In the genomic region with DNA sequence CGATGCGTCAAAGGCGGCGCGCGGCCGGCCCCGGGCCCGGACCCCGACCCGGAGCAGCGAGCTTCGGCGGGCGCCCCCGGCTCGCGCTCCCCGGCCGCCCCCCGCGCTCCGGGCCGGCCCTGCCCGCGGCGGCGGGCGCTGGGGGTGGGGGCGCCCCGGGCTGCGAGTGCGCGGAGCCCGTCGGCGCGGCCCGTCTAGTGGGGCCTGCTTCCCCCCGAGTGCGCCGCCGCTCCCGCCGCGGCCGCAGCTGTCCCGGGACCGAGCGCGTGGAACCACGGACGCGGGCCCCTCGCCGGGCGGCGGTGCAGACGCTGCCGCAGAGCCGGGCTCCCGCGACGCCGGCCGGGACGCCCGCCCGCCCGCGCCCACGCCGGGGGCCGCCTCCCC, we compare ENCODE assay signal across 8 cellular contexts. TPM values are rescaled to one million over a fixed set of nuclear protein-coding genes. Genes with fewer than 3 reads are reported as not detected.
DNase-seq lines count a peak whose midpoint lies in the region; ATAC-seq lines count a peak whose summit lies in the region.

No MANE protein-coding gene starts in this region.

- peak overlapping the region; percentile 47 to 81 (median 72); a peak in 21 of 22 replicates for H3K27ac ChIP-seq in BLaER1 treated with 17β-estradiol and CSF1 and Interleukin-3, amounts not matched to agents 10 nM and 100 nM
- H3K27ac ChIP-seq in mesendoderm (ENCODE audit: low read depth, low read length), result no peak overlapping the region

- peak overlapping the region; percentile 76 to 96 (median 86) for H3K4me3 ChIP-seq in BLaER1 treated with 17β-estradiol and CSF1 and Interleukin-3, amounts not matched to agents 10 nM and 100 nM
- H3K4me3 ChIP-seq in adipocyte (ENCODE audit: low read length) (peak overlapping the region; percentile 79), mesendoderm (ENCODE audit: low read length) (no peak overlapping the region)

- H4K8ac ChIP-seq in mesendoderm (ENCODE audit: low read depth, low read length), result no peak overlapping the region

- no peak overlapping the region for H3K4ac ChIP-seq in mesendoderm (ENCODE audit: low read depth, low read length)

- H3K9ac ChIP-seq in BLaER1 treated with 17β-estradiol and CSF1 and Interleukin-3, amounts not matched to agents 10 nM and 100 nM, result peak overlapping the region; percentile 73 to 89 (median 82)
- H3K9ac ChIP-seq in adipocyte (ENCODE audit: low read length) (peak overlapping the region; percentile 64), mesendoderm (ENCODE audit: low read length) (peak overlapping the region; percentile 66)

- H2BK5ac ChIP-seq in mesendoderm (ENCODE audit: low read length), result no peak overlapping the region

- no peaks in the 10 kb centered on the region for H3K79me1 ChIP-seq in mesendoderm (ENCODE audit: low read length)

- H2AK5ac ChIP-seq in mesendoderm (ENCODE audit: low read length), result no peak overlapping the region

- H2BK15ac ChIP-seq in mesendoderm (replicated peaks; ENCODE audit: low read depth), result no peak overlapping the region

- WGBS in mesendoderm (ENCODE audit: extremely low coverage, insufficient coverage, low lambda C conversion rate), result no CpG with 5 or more reads among the region's 74 CpGs

- H3K4me2 ChIP-seq in BLaER1 treated with 17β-estradiol and CSF1 and Interleukin-3, amounts not matched to agents 10 nM and 100 nM, result peak overlapping the region; percentile 94 to 100 (median 99); a peak in 21 of 22 replicates
- H3K4me2 ChIP-seq in mesendoderm (ENCODE audit: low read length), result peak overlapping the region; percentile 77

- H3K18ac ChIP-seq in mesendoderm (ENCODE audit: low read length), result peak overlapping the region; percentile 16

- H3K27me3 ChIP-seq in BLaER1 treated with 17β-estradiol and CSF1 and Interleukin-3, amounts not matched to agents 10 nM and 100 nM, result no peaks in the 10 kb centered on the region
- H3K27me3 ChIP-seq in adipocyte (replicated peaks; ENCODE audit: control insufficient read depth, insufficient read depth, low read length) (peaks cover 3% of the 10 kb centered on the region), mesendoderm (ENCODE audit: insufficient read depth, low read length, poor library complexity) (no peaks in the 10 kb centered on the region)

- H3K56ac ChIP-seq in mesendoderm (ENCODE audit: low read length), result peak overlapping the region; percentile 70

- no peak for DNase-seq in adipocyte (ENCODE audit: low read depth)
- no peak for DNase-seq in mesendoderm
- DNase-seq in stimulated activated CD8-positive, alpha-beta memory T cell treated with anti-CD3 and anti-CD28 coated beads, Interleukin-4, amount 100 ng/mL, for 48 hours, result no peak
- DNase-seq in NCI-H2029 (lab: John Stamatoyannopoulos, UW), result no peak

- no peak overlapping the region for H4K5ac ChIP-seq in mesendoderm (ENCODE audit: low read length)

- H3K36me3 ChIP-seq in BLaER1 treated with 17β-estradiol and CSF1 and Interleukin-3, amounts not matched to agents 10 nM and 100 nM, result peaks cover 0 to 39% (median 23%) of the 10 kb centered on the region in 11 experiments; a peak in 16 of 22 replicates
- H3K36me3 ChIP-seq in adipocyte (ENCODE audit: control insufficient read depth, insufficient read depth, low read length, severe bottlenecking) (no peaks in the 10 kb centered on the region), mesendoderm (ENCODE audit: control insufficient read depth, insufficient read depth, low read length) (no peaks in the 10 kb centered on the region)

- peak; percentile 19 for ATAC-seq in HG02588 (IDR thresholded peaks at IDR 0.05; ENCODE audit: unreplicated experiment)
- no peak for ATAC-seq in GM18858 (IDR thresholded peaks at IDR 0.05; ENCODE audit: unreplicated experiment)
- no peak for ATAC-seq in HG02571 (IDR thresholded peaks at IDR 0.05; ENCODE audit: unreplicated experiment)

- H3K4me1 ChIP-seq in BLaER1 treated with 17β-estradiol and CSF1 and Interleukin-3, amounts not matched to agents 10 nM and 100 nM, result peaks cover 29 to 44% (median 36%) of the 10 kb centered on the region in 10 experiments
- H3K4me1 ChIP-seq in adipocyte (ENCODE audit: control insufficient read depth, insufficient read depth, low read length) (peaks cover 38% of the 10 kb centered on the region), mesendoderm (ENCODE audit: control insufficient read depth, low read depth, low read length) (no peaks in the 10 kb centered on the region)

- H2BK120ac ChIP-seq in mesendoderm (ENCODE audit: low read depth, low read length), result no peak overlapping the region

- H3K9me3 ChIP-seq in BLaER1 treated with 17β-estradiol and CSF1 and Interleukin-3, amounts not matched to agents 10 nM and 100 nM (replicated peaks in 1 of 11), result no peaks in the 10 kb centered on the region
- no peaks in the 10 kb centered on the region for H3K9me3 ChIP-seq in adipocyte (ENCODE audit: control insufficient read depth, low read length)

- no peak overlapping the region for H3K23ac ChIP-seq in mesendoderm (ENCODE audit: low read length)

- H3K79me2 ChIP-seq in mesendoderm (ENCODE audit: control insufficient read depth, insufficient read depth, low read length), result no peaks in the 10 kb centered on the region

- H4K20me1 ChIP-seq in BLaER1 treated with 17β-estradiol and CSF1 and Interleukin-3, amounts not matched to agents 10 nM and 100 nM, result peaks cover 22 to 46% (median 43%) of the 10 kb centered on the region in 11 experiments; a peak in 20 of 22 replicates

RNA-seq across cellular contexts. Expression of a gene that starts 0.3 kb away (rescaled TPM):
- 2.8 TPM for polyA plus RNA-seq in mesendoderm (2013, experiment 1 of 2)
- 2.9 TPM for polyA plus RNA-seq in mesendoderm (2013, experiment 2 of 2)
